ENCODE assay signal across 1 cellular context in the genomic region with DNA sequence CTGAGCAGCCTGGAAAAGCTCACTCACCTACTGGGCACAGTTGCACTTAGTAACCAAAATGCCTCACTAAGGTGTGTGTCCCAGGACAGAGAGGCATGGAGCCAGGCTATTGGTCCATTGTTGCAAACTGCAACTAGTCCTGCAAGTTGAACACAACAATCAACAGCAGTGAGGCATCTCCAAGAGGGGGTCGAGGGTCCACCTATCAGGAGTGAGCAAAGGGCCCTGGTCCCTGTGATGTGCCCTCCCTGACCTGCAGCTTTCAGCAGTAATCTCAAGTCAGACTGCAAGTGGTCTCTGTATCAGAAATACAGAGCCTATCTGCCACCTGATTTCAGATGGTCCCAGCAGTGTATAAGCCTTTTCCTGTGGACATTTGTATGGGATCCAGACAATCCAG.
TF ChIP-seq lines count a peak whose summit lies in the region.

No MANE protein-coding gene starts in this region.

TF ChIP-seq in GM23338, 12 proteins besides CTCF, POLR2A, EP300 and RAD21 (continued from another document):
- TF ChIP-seq, protein P1, sequence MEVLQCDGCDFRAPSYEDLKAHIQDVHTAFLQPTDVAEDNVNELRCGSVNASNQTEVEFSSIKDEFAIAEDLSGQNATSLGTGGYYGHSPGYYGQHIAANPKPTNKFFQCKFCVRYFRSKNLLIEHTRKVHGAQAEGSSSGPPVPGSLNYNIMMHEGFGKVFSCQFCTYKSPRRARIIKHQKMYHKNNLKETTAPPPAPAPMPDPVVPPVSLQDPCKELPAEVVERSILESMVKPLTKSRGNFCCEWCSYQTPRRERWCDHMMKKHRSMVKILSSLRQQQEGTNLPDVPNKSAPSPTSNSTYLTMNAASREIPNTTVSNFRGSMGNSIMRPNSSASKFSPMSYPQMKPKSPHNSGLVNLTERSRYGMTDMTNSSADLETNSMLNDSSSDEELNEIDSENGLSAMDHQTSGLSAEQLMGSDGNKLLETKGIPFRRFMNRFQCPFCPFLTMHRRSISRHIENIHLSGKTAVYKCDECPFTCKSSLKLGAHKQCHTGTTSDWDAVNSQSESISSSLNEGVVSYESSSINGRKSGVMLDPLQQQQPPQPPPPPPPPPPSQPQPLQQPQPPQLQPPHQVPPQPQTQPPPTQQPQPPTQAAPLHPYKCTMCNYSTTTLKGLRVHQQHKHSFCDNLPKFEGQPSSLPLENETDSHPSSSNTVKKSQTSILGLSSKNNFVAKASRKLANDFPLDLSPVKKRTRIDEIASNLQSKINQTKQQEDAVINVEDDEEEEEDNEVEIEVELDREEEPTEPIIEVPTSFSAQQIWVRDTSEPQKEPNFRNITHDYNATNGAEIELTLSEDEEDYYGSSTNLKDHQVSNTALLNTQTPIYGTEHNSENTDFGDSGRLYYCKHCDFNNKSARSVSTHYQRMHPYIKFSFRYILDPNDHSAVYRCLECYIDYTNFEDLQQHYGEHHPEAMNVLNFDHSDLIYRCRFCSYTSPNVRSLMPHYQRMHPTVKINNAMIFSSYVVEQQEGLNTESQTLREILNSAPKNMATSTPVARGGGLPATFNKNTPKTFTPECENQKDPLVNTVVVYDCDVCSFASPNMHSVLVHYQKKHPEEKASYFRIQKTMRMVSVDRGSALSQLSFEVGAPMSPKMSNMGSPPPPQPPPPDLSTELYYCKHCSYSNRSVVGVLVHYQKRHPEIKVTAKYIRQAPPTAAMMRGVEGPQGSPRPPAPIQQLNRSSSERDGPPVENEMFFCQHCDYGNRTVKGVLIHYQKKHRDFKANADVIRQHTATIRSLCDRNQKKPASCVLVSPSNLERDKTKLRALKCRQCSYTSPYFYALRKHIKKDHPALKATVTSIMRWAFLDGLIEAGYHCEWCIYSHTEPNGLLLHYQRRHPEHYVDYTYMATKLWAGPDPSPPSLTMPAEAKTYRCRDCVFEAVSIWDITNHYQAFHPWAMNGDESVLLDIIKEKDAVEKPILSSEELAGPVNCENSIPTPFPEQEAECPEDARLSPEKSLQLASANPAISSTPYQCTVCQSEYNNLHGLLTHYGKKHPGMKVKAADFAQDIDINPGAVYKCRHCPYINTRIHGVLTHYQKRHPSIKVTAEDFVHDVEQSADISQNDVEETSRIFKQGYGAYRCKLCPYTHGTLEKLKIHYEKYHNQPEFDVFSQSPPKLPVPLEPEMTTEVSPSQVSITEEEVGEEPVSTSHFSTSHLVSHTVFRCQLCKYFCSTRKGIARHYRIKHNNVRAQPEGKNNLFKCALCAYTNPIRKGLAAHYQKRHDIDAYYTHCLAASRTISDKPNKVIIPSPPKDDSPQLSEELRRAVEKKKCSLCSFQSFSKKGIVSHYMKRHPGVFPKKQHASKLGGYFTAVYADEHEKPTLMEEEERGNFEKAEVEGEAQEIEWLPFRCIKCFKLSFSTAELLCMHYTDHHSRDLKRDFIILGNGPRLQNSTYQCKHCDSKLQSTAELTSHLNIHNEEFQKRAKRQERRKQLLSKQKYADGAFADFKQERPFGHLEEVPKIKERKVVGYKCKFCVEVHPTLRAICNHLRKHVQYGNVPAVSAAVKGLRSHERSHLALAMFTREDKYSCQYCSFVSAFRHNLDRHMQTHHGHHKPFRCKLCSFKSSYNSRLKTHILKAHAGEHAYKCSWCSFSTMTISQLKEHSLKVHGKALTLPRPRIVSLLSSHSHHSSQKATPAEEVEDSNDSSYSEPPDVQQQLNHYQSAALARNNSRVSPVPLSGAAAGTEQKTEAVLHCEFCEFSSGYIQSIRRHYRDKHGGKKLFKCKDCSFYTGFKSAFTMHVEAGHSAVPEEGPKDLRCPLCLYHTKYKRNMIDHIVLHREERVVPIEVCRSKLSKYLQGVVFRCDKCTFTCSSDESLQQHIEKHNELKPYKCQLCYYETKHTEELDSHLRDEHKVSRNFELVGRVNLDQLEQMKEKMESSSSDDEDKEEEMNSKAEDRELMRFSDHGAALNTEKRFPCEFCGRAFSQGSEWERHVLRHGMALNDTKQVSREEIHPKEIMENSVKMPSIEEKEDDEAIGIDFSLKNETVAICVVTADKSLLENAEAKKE (CRISPR knock-in tag; IDR thresholded peaks at IDR 0.05): no peak
- TF ChIP-seq STAT1 (IDR thresholded peaks at IDR 0.05; ENCODE audit: unreplicated experiment) (no peak), EZH2 (IDR thresholded peaks at IDR 0.05; ENCODE audit: low read depth, unreplicated experiment) (no peak), JUNB (IDR thresholded peaks at IDR 0.05; ENCODE audit: unreplicated experiment) (no peak), POLR2AphosphoS5 (IDR thresholded peaks at IDR 0.05; ENCODE audit: low read depth) (no peak), ZNF331 (CRISPR knock-in tag; IDR thresholded peaks at IDR 0.05; ENCODE audit: low read depth) (no peak), CREB1 (CRISPR knock-in tag; IDR thresholded peaks at IDR 0.05; ENCODE audit: low read depth) (no peak), ZNF114 (CRISPR knock-in tag; IDR thresholded peaks at IDR 0.05) (no peak), EZH2phosphoT487 (IDR thresholded peaks at IDR 0.05; ENCODE audit: unreplicated experiment) (no peak)
- TF ChIP-seq, protein P2, sequence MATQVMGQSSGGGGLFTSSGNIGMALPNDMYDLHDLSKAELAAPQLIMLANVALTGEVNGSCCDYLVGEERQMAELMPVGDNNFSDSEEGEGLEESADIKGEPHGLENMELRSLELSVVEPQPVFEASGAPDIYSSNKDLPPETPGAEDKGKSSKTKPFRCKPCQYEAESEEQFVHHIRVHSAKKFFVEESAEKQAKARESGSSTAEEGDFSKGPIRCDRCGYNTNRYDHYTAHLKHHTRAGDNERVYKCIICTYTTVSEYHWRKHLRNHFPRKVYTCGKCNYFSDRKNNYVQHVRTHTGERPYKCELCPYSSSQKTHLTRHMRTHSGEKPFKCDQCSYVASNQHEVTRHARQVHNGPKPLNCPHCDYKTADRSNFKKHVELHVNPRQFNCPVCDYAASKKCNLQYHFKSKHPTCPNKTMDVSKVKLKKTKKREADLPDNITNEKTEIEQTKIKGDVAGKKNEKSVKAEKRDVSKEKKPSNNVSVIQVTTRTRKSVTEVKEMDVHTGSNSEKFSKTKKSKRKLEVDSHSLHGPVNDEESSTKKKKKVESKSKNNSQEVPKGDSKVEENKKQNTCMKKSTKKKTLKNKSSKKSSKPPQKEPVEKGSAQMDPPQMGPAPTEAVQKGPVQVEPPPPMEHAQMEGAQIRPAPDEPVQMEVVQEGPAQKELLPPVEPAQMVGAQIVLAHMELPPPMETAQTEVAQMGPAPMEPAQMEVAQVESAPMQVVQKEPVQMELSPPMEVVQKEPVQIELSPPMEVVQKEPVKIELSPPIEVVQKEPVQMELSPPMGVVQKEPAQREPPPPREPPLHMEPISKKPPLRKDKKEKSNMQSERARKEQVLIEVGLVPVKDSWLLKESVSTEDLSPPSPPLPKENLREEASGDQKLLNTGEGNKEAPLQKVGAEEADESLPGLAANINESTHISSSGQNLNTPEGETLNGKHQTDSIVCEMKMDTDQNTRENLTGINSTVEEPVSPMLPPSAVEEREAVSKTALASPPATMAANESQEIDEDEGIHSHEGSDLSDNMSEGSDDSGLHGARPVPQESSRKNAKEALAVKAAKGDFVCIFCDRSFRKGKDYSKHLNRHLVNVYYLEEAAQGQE (IDR thresholded peaks at IDR 0.05; ENCODE audit: unreplicated experiment): no peak
- TF ChIP-seq, protein P3, sequence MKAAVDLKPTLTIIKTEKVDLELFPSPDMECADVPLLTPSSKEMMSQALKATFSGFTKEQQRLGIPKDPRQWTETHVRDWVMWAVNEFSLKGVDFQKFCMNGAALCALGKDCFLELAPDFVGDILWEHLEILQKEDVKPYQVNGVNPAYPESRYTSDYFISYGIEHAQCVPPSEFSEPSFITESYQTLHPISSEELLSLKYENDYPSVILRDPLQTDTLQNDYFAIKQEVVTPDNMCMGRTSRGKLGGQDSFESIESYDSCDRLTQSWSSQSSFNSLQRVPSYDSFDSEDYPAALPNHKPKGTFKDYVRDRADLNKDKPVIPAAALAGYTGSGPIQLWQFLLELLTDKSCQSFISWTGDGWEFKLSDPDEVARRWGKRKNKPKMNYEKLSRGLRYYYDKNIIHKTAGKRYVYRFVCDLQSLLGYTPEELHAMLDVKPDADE (IDR thresholded peaks at IDR 0.05): no peak
